In genomic region chr2:176151199-176152099, GRCh38 we compare ENCODE assay signal across 16 cellular contexts. TPM values are rescaled to one million over a fixed set of nuclear protein-coding genes. Genes with fewer than 3 reads are reported as not detected.
A peak's percentile ranks its signal among the peaks of the same experiment; 100 is the strongest.
DNase-seq lines count a peak whose midpoint lies in the region; ATAC-seq, FAIRE-seq and TF ChIP-seq lines count a peak whose summit lies in the region.
"Had no signal": no experiment of that assay in that cellular context is flagged by ENCODE, and none has a peak within 500 bp of the region (broad histone marks: within the 10 kb centered on the region; RNA-seq: fewer than 3 reads in every experiment).

HOXD4 (plus strand) TSS chr2:176151550; CDS start chr2:176151634, 84 bp downstream.

- no peaks in the 10 kb centered on the region for H3K4me1 Mint-ChIP-seq in astrocyte (ENCODE audit: low read depth, unreplicated experiment)
- H3K4me1 Mint-ChIP-seq: immature natural killer cell, neural crest cell had no signal

- DNase-seq in cardiac septum (ENCODE audit: low spot score), result peak; percentile 39
- no peak for DNase-seq in heart right ventricle
- DNase-seq in astrocyte (ENCODE audit: low read depth), result peak; percentile 56
- DNase-seq in kidney tubule cell (ENCODE audit: low spot score), result peak; percentile 74
- DNase-seq in tibial nerve (ENCODE audit: low spot score in 2 of 2), result no peak
- DNase-seq in KG1 (lab: John Stamatoyannopoulos, UW), result no peak
- no peak for DNase-seq in OCI-M2 (lab: John Stamatoyannopoulos, UW; ENCODE audit: unreplicated experiment)
- DNase-seq: BE2C; body of pancreas; erythroblast; immature natural killer cell; Right ventricle myocardium superior; stimulated activated CD4-positive, alpha-beta T cell treated with anti-CD3 and anti-CD28 coated beads, Interleukin-15, amount 100 ng/mL, for 24 hours had no signal

- H3K9me3 ChIP-seq in heart right ventricle (no peaks in the 10 kb centered on the region), astrocyte (ENCODE audit: insufficient read depth, low read depth, low read length) (peaks cover 2% of the 10 kb centered on the region), tibial nerve (no peaks in the 10 kb centered on the region)
- H3K9me3 ChIP-seq: BE2C, body of pancreas had no signal

- no peaks in the 10 kb centered on the region for H4K20me1 ChIP-seq in astrocyte (ENCODE audit: insufficient read depth, low read length)

- no peak within 1 kb of the TSS for H3K27ac ChIP-seq in heart right ventricle
- H3K27ac ChIP-seq in astrocyte (ENCODE audit: low read depth, low read length), result peak within 1 kb of the TSS; percentile 12
- H3K27ac ChIP-seq in tibial nerve, result no peak within 1 kb of the TSS
- H3K27ac ChIP-seq: body of pancreas had no signal

- peaks cover 0 to 12% (median 0%) of the 10 kb centered on the region in 9 donors for H3K4me1 ChIP-seq in heart right ventricle
- H3K4me1 ChIP-seq in astrocyte (ENCODE audit: insufficient read depth, low read length), result no peaks in the 10 kb centered on the region
- H3K4me1 ChIP-seq in tibial nerve, result no peaks in the 10 kb centered on the region
- H3K4me1 ChIP-seq: BE2C had no signal

- no peak for ATAC-seq in heart right ventricle
- ATAC-seq in GM19324 (IDR thresholded peaks at IDR 0.05; ENCODE audit: low FRiP score, unreplicated experiment), result no peak
- ATAC-seq: body of pancreas had no signal

- no peak for TF ChIP-seq POLR2A in tibial nerve (IDR thresholded peaks at IDR 0.05)

- H3K9ac ChIP-seq in astrocyte (ENCODE audit: low read length), result peak within 1 kb of the TSS; percentile 81

- H3K9me3 Mint-ChIP-seq in astrocyte (ENCODE audit: unreplicated experiment), result peaks cover 36% of the 10 kb centered on the region
- H3K9me3 Mint-ChIP-seq: neural crest cell had no signal

- H3K36me3 ChIP-seq in heart right ventricle, result no peaks in the 10 kb centered on the region
- H3K36me3 ChIP-seq in astrocyte (ENCODE audit: insufficient read depth, low read length), result no peaks in the 10 kb centered on the region
- H3K36me3 ChIP-seq in tibial nerve, result peaks cover 0 to 57% (median 0%) of the 10 kb centered on the region in 3 donors
- H3K36me3 ChIP-seq: BE2C had no signal

- WGBS in heart right ventricle, 2 donors, result 3 to 15% methylated on average over 52 of the region's 52 CpGs
- 66 to 74% methylated on average over 31 to 50 of the region's 52 CpGs for WGBS in tibial nerve, 2 donors

- H3K79me2 ChIP-seq in astrocyte (ENCODE audit: insufficient read depth, low read length), result no peaks in the 10 kb centered on the region

- H2AFZ ChIP-seq in astrocyte (ENCODE audit: low read depth, low read length), result peak within 1 kb of the TSS; percentile 37

- peaks cover 91% of the 10 kb centered on the region for H3K27me3 Mint-ChIP-seq in astrocyte (ENCODE audit: low read depth, unreplicated experiment)

- peaks cover 51 to 100% (median 100%) of the 10 kb centered on the region in 7 donors for H3K27me3 ChIP-seq in heart right ventricle
- peaks cover 85% of the 10 kb centered on the region for H3K27me3 ChIP-seq in astrocyte (ENCODE audit: insufficient read depth, low read length)
- H3K27me3 ChIP-seq in tibial nerve, result peaks cover 0 to 87% of the 10 kb centered on the region in 2 donors
- H3K27me3 ChIP-seq: BE2C had no signal

- no peak for FAIRE-seq in astrocyte (lab: Jason Lieb, UNC)

- no peak for TF ChIP-seq CTCF in heart right ventricle (IDR thresholded peaks at IDR 0.05)
- TF ChIP-seq CTCF in astrocyte (IDR thresholded peaks at IDR 0.05; ENCODE audit: insufficient read depth, low read depth, low read length), result no peak
- no peak for TF ChIP-seq CTCF in tibial nerve (IDR thresholded peaks at IDR 0.05)

- H3K4me3 ChIP-seq in heart right ventricle (peak within 1 kb of the TSS in 5 of 10 donors; percentile 15 to 36 (median 28)), astrocyte (ENCODE audit: insufficient read depth, low read depth, low read length) (peak within 1 kb of the TSS; percentile 57), tibial nerve (no peak within 1 kb of the TSS)
- H3K4me3 ChIP-seq: body of pancreas had no signal

- no peak within 1 kb of the TSS for H3K4me3 Mint-ChIP-seq in astrocyte (ENCODE audit: unreplicated experiment)
- H3K4me3 Mint-ChIP-seq: immature natural killer cell, neural crest cell had no signal

- intact Hi-C loops in cardiac septum (cut with DNase I), result no loop called here
- intact Hi-C loops in heart right ventricle (cut with DNase I), result no loop called here

- H3K27ac Mint-ChIP-seq in astrocyte (ENCODE audit: unreplicated experiment), result no peak within 1 kb of the TSS
- H3K27ac Mint-ChIP-seq: immature natural killer cell had no signal

- no peak for TF ChIP-seq EP300 in tibial nerve (IDR thresholded peaks at IDR 0.05)

- H3K4me2 ChIP-seq in astrocyte (ENCODE audit: low read length), result peak within 1 kb of the TSS; percentile 81

- H3K36me3 Mint-ChIP-seq in astrocyte (ENCODE audit: low read depth, unreplicated experiment), result peaks cover 2% of the 10 kb centered on the region

RNA-seq across cellular contexts. Expression of gene HOXD4, which starts in this region (rescaled TPM):
- total RNA-seq in cardiac septum, result 0.70 TPM
- under 1 TPM in 8 of 10 donors, not detected in 2; 0.21 to 0.69 (median 0.40) TPM for total RNA-seq in heart right ventricle
- 1 to 10 TPM in 1 of 2 donors, under 1 TPM in 1; 0.13 to 1.6 TPM for polyA plus RNA-seq in heart right ventricle
- not detected in 2 replicates for total RNA-seq in astrocyte
- total RNA-seq in tibial nerve, result 10 to 100 TPM in 3 of 4 donors, 1 to 10 TPM in 1; 3.8 to 17.1 (median 16.6) TPM
- total RNA-seq: NCI-H460, Right ventricle myocardium superior had no signal
- polyA plus RNA-seq: immature natural killer cell had no signal

Comparison
In these comparisons a context has a peak if more than half of its experiments do, and no peak if none do; other contexts are left out.
1. Peak in DNase-seq in cardiac septum; RNA of the gene not detected or under 1 TPM.
2. Peak in DNase-seq, H3K4me3 ChIP-seq, H3K27ac ChIP-seq, H3K9ac ChIP-seq and H3K4me2 ChIP-seq in astrocyte; RNA of the gene not detected or under 1 TPM.